Comparison of ENCODE assay signal across 14 cellular contexts in the genomic region with DNA sequence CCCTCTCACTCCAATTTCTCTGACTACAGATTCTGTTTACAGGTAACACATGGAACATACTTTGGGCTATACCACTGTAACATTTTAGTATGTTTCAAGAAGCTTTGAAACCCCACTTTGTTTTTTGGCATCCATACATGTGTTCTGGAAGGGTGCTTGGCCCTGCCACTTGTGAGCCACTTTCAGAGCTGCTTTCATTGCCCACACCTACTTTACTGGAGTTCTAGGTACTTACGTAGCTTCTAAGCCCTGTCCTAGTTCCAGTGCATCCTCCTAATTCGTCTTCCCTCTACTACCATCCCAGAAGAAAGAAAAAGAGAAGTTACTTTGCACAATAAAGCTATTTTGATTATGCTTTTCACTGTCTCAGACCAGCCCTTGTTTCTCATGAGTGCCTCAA. TPM values are rescaled to one million over a fixed set of nuclear protein-coding genes. Genes with fewer than 3 reads are reported as not detected.
DNase-seq lines count a peak whose midpoint lies in the region; ATAC-seq and TF ChIP-seq lines count a peak whose summit lies in the region.
"Had no signal": no experiment of that assay in that cellular context is flagged by ENCODE, and none has a peak within 500 bp of the region (broad histone marks: within the 10 kb centered on the region; RNA-seq: fewer than 3 reads in every experiment).

No MANE protein-coding gene starts in this region.

- peak; percentile 26 for ATAC-seq in Right ventricle myocardium inferior
- ATAC-seq in naive thymus-derived CD8-positive, alpha-beta T cell = no peak
- peak; percentile 69 for ATAC-seq in upper lobe of right lung
- ATAC-seq in GM21528 (IDR thresholded peaks at IDR 0.05; ENCODE audit: low FRiP score, unreplicated experiment) = no peak
- ATAC-seq in stimulated activated effector memory CD8-positive, alpha-beta T cell treated with anti-CD3 and anti-CD28 coated beads, Interleukin-12 subunit alpha, Interleukin-12 subunit beta, amount 100 ng/mL, for 72 hours = no peak
- ATAC-seq: activated T-helper 17 cell treated with anti-CD3 and anti-CD28 coated beads, Interleukin-2, amount 50 U/mL, for 72 hours; T-helper 17 cell had no signal

- peaks cover 13% of the 10 kb centered on the region for H3K4me1 Mint-ChIP-seq in endodermal cell
- peaks cover 11 to 35% (median 28%) of the 10 kb centered on the region in 4 donors for H3K4me1 Mint-ChIP-seq in naive thymus-derived CD8-positive, alpha-beta T cell
- H3K4me1 Mint-ChIP-seq in stimulated activated effector memory CD8-positive, alpha-beta T cell treated with anti-CD3 and anti-CD28 coated beads, Interleukin-12 subunit alpha, Interleukin-12 subunit beta, amount 100 ng/mL, for 72 hours = no peaks in the 10 kb centered on the region
- H3K4me1 Mint-ChIP-seq: activated T-helper 17 cell treated with anti-CD3 and anti-CD28 coated beads, Interleukin-2, amount 50 U/mL, for 72 hours had no signal

- H3K4me3 Mint-ChIP-seq in endodermal cell = no peak overlapping the region
- no peak overlapping the region for H3K4me3 Mint-ChIP-seq in naive thymus-derived CD8-positive, alpha-beta T cell
- H3K4me3 Mint-ChIP-seq in stimulated activated effector memory CD8-positive, alpha-beta T cell treated with anti-CD3 and anti-CD28 coated beads, Interleukin-12 subunit alpha, Interleukin-12 subunit beta, amount 100 ng/mL, for 72 hours = no peak overlapping the region
- H3K4me3 Mint-ChIP-seq: activated T-helper 17 cell treated with anti-CD3 and anti-CD28 coated beads, Interleukin-2, amount 50 U/mL, for 72 hours; T-helper 17 cell had no signal

- intact Hi-C loops in Right ventricle myocardium inferior (cut with DNase I) = no loop called here
- intact Hi-C loops in cardiac septum (cut with DNase I) = no loop called here
- intact Hi-C loops in upper lobe of right lung (cut with DNase I) = no loop called here

- H3K36me3 ChIP-seq in endodermal cell (ENCODE audit: control insufficient read depth, insufficient read depth, low read length) = peaks cover 6% of the 10 kb centered on the region
- H3K36me3 ChIP-seq in upper lobe of right lung = peaks cover 19% of the 10 kb centered on the region

- peak overlapping the region; percentile 16 for H3K27ac Mint-ChIP-seq in endodermal cell
- H3K27ac Mint-ChIP-seq in naive thymus-derived CD8-positive, alpha-beta T cell = peak overlapping the region in 9 of 10 donors; percentile 5 to 81 (median 46)
- no peak overlapping the region for H3K27ac Mint-ChIP-seq in stimulated activated effector memory CD8-positive, alpha-beta T cell treated with anti-CD3 and anti-CD28 coated beads, Interleukin-12 subunit alpha, Interleukin-12 subunit beta, amount 100 ng/mL, for 72 hours
- H3K27ac Mint-ChIP-seq: activated T-helper 17 cell treated with anti-CD3 and anti-CD28 coated beads, Interleukin-2, amount 50 U/mL, for 72 hours; progenitor cell of endocrine pancreas; T-helper 17 cell had no signal

- H3K4me1 ChIP-seq in endodermal cell (ENCODE audit: control insufficient read depth, insufficient read depth, low read length) = no peaks in the 10 kb centered on the region
- H3K4me1 ChIP-seq in upper lobe of right lung = no peaks in the 10 kb centered on the region

- H3K9me3 ChIP-seq in endodermal cell (ENCODE audit: control insufficient read depth, low read length) (no peaks in the 10 kb centered on the region), upper lobe of right lung (no peaks in the 10 kb centered on the region)
- H3K9me3 ChIP-seq: stomach had no signal

- H3K27me3 ChIP-seq in endodermal cell (ENCODE audit: control insufficient read depth, insufficient read depth, low read length, poor library complexity, severe bottlenecking) = no peaks in the 10 kb centered on the region
- no peaks in the 10 kb centered on the region for H3K27me3 ChIP-seq in upper lobe of right lung
- H3K27me3 ChIP-seq: stomach had no signal

- no peaks in the 10 kb centered on the region for H3K36me3 Mint-ChIP-seq in endodermal cell (ENCODE audit: low read depth)
- peaks cover 0 to 2% (median 0%) of the 10 kb centered on the region in 3 donors for H3K36me3 Mint-ChIP-seq in naive thymus-derived CD8-positive, alpha-beta T cell
- no peaks in the 10 kb centered on the region for H3K36me3 Mint-ChIP-seq in stimulated activated effector memory CD8-positive, alpha-beta T cell treated with anti-CD3 and anti-CD28 coated beads, Interleukin-12 subunit alpha, Interleukin-12 subunit beta, amount 100 ng/mL, for 72 hours

- H3K9me3 Mint-ChIP-seq in endodermal cell = no peaks in the 10 kb centered on the region
- H3K9me3 Mint-ChIP-seq in naive thymus-derived CD8-positive, alpha-beta T cell = no peaks in the 10 kb centered on the region
- H3K9me3 Mint-ChIP-seq in stimulated activated effector memory CD8-positive, alpha-beta T cell treated with anti-CD3 and anti-CD28 coated beads, Interleukin-12 subunit alpha, Interleukin-12 subunit beta, amount 100 ng/mL, for 72 hours = no peaks in the 10 kb centered on the region
- H3K9me3 Mint-ChIP-seq: activated T-helper 17 cell treated with anti-CD3 and anti-CD28 coated beads, Interleukin-2, amount 50 U/mL, for 72 hours had no signal

- H3K4me3 ChIP-seq in endodermal cell (ENCODE audit: low read length) = no peak overlapping the region
- no peak overlapping the region for H3K4me3 ChIP-seq in upper lobe of right lung
- H3K4me3 ChIP-seq: stomach had no signal

- H3K9ac ChIP-seq in endodermal cell (ENCODE audit: extremely low read depth, low read length, poor library complexity, severe bottlenecking) = no peak overlapping the region

- H3K27me3 Mint-ChIP-seq in endodermal cell (ENCODE audit: insufficient read depth) = no peaks in the 10 kb centered on the region
- H3K27me3 Mint-ChIP-seq in naive thymus-derived CD8-positive, alpha-beta T cell = no peaks in the 10 kb centered on the region
- H3K27me3 Mint-ChIP-seq: activated T-helper 17 cell treated with anti-CD3 and anti-CD28 coated beads, Interleukin-2, amount 50 U/mL, for 72 hours; progenitor cell of endocrine pancreas; T-helper 17 cell had no signal

- TF ChIP-seq CTCF in endodermal cell (conservative IDR thresholded peaks at IDR 0.05) (no peak), upper lobe of right lung (IDR thresholded peaks at IDR 0.05) (no peak)

- H3K27ac ChIP-seq in endodermal cell (ENCODE audit: low read depth, low read length) = no peak overlapping the region
- H3K27ac ChIP-seq in upper lobe of right lung = no peak overlapping the region

- POLR2A ChIA-PET in naive thymus-derived CD8-positive, alpha-beta T cell (lab: Charles Lee) = no interaction called here

- WGBS in endodermal cell (ENCODE audit: insufficient coverage in 1 of 2, insufficient read length in 1 of 2), 2 experiments = 83 to 100% methylated on average over 1 to 2 of the region's 2 CpGs

- DNase-seq in Right ventricle myocardium inferior (ENCODE audit: missing footprints) = no peak
- no peak for DNase-seq in cardiac septum (ENCODE audit: low spot score)
- no peak for DNase-seq in endodermal cell
- no peak for DNase-seq in naive thymus-derived CD8-positive, alpha-beta T cell
- DNase-seq in upper lobe of right lung = no peak
- no peak for DNase-seq in GOT3 (lab: John Stamatoyannopoulos, UW)
- no peak for DNase-seq in stimulated activated effector memory CD8-positive, alpha-beta T cell treated with anti-CD3 and anti-CD28 coated beads, Interleukin-12 subunit alpha, Interleukin-12 subunit beta, amount 100 ng/mL, for 72 hours (ENCODE audit: low spot score in 2 of 2)
- DNase-seq: NCI-H1105 treated with DMSO at 0.1 percent for 48 hours, NCI-H2227 treated with DMSO at 0.1 percent for 48 hours, stomach, T-helper 17 cell had no signal

RNA-seq across cellular contexts. Expression of a gene that starts 26.5 kb away (rescaled TPM):
- total RNA-seq in Right ventricle myocardium inferior (0.16 TPM), cardiac septum (0.24 TPM), endodermal cell (not detected), upper lobe of right lung (not detected)
- not detected for polyA plus RNA-seq in endodermal cell (2013, experiment 1 of 2)
- polyA plus RNA-seq in endodermal cell (2013, experiment 2 of 2) = not detected
- not detected for total RNA-seq in naive thymus-derived CD8-positive, alpha-beta T cell
- polyA plus RNA-seq in naive thymus-derived CD8-positive, alpha-beta T cell = not detected
- total RNA-seq: activated T-helper 17 cell treated with anti-CD3 and anti-CD28 coated beads, Interleukin-2, amount 50 U/mL, for 72 hours; progenitor cell of endocrine pancreas; stomach had no signal
- polyA plus RNA-seq: stomach had no signal

Comparison
In these comparisons a context has a peak if more than half of its experiments do, and no peak if none do; other contexts are left out.
1. ATAC-seq: peak in Right ventricle myocardium inferior (single experiment) and upper lobe of right lung (single experiment); none in naive thymus-derived CD8-positive, alpha-beta T cell (0 of 2), GM21528 (single experiment) and stimulated activated effector memory CD8-positive, alpha-beta T cell treated with anti-CD3 and anti-CD28 coated beads, Interleukin-12 subunit alpha, Interleukin-12 subunit beta, amount 100 ng/mL, for 72 hours (single experiment).